Comparison of ENCODE assay signal across 25 cellular contexts in the genomic region with DNA sequence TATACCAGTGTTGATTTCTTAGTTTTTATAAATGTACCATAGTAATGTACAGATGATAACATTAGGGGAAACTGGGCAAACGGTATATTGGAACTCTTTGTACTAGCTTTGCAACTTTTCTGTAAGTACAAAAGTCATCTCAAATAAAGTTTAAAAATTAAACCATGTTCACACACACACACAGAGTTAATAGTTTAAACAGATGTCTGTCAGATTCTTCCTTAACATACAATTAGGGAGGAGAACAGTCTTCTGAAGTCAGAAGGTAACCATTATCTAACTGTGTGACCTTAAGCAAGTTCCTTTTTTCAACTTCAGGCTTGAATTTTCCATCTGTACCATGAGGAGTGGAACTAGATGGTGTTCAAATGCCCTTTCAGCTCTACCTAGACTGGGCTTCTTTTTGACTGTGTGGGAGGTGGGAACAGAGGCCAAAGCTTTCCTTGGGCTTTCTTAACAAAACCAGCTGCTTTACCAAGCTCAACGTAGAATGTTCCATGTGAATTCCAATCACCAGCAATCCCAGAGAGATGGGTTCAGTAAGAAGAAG.
A peak's percentile ranks its signal among the peaks of the same experiment; 100 is the strongest.
DNase-seq lines count a peak whose midpoint lies in the region; ATAC-seq, FAIRE-seq and TF ChIP-seq lines count a peak whose summit lies in the region.
"Had no signal": no experiment of that assay in that cellular context is flagged by ENCODE, and none has a peak within 500 bp of the region (broad histone marks: within the 10 kb centered on the region; RNA-seq: fewer than 3 reads in every experiment).

No MANE protein-coding gene starts in this region.

- DNase-seq in left colon (no peak), EL (no peak), NAMALWA (ENCODE audit: low spot score) (no peak)
- DNase-seq in activated effector memory CD4-positive, alpha-beta T cell treated with anti-CD3 and anti-CD28 coated beads, Interleukin-2, amount 50 U/mL, for 16 hours, result no peak
- DNase-seq: BE2C; C1 segment of cervical spinal cord; CD4-positive, alpha-beta memory T cell; CD4-positive, CD25-positive, alpha-beta regulatory T cell; CD8-positive, alpha-beta memory T cell; COR-L47; DMS 273 treated with DMSO at 0.1 percent for 48 hours; DMS153; DMS53; DMS79; DND-41; GF-D8 had no signal

- peaks cover 3% of the 10 kb centered on the region for H3K9me3 Mint-ChIP-seq in stimulated activated memory B cell treated with anti-CD40 and anti-IgM and Interleukin-4, amounts not matched to agents 10 μg/mL and 1 μg/mL and 100 μg/mL, for 72 hours
- H3K9me3 Mint-ChIP-seq: CD4-positive, CD25-positive, alpha-beta regulatory T cell had no signal

- H3K4me1 Mint-ChIP-seq in stimulated activated memory B cell treated with anti-CD40 and anti-IgM and Interleukin-4, amounts not matched to agents 10 μg/mL and 1 μg/mL and 100 μg/mL, for 72 hours, result peaks cover 13% of the 10 kb centered on the region
- H3K4me1 Mint-ChIP-seq: CD14-positive monocyte; CD4-positive, alpha-beta memory T cell; CD4-positive, CD25-positive, alpha-beta regulatory T cell; CD8-positive, alpha-beta memory T cell had no signal

- peaks cover 6% of the 10 kb centered on the region for H3K36me3 Mint-ChIP-seq in stimulated activated memory B cell treated with anti-CD40 and anti-IgM and Interleukin-4, amounts not matched to agents 10 μg/mL and 1 μg/mL and 100 μg/mL, for 72 hours
- H3K36me3 Mint-ChIP-seq: CD14-positive monocyte; CD4-positive, CD25-positive, alpha-beta regulatory T cell; CD8-positive, alpha-beta memory T cell had no signal

- no peak overlapping the region for H3K27ac Mint-ChIP-seq in stimulated activated memory B cell treated with anti-CD40 and anti-IgM and Interleukin-4, amounts not matched to agents 10 μg/mL and 1 μg/mL and 100 μg/mL, for 72 hours
- H3K27ac Mint-ChIP-seq: CD4-positive, alpha-beta memory T cell; CD4-positive, CD25-positive, alpha-beta regulatory T cell; CD8-positive, alpha-beta memory T cell had no signal

- FAIRE-seq in colon (lab: Jason Lieb, UNC), result peak; percentile 33
- FAIRE-seq: G401.6 had no signal

- H3K4me3 Mint-ChIP-seq in stimulated activated memory B cell treated with anti-CD40 and anti-IgM and Interleukin-4, amounts not matched to agents 10 μg/mL and 1 μg/mL and 100 μg/mL, for 72 hours, result no peak overlapping the region
- H3K4me3 Mint-ChIP-seq: CD14-positive monocyte; CD4-positive, alpha-beta memory T cell; CD4-positive, CD25-positive, alpha-beta regulatory T cell; CD8-positive, alpha-beta memory T cell had no signal

- no peaks in the 10 kb centered on the region for H3K36me3 ChIP-seq in HEK293 (ENCODE audit: control insufficient read depth in 2 of 2, insufficient read depth in 1 of 2, low read length in 2 of 2)
- H3K36me3 ChIP-seq: BE2C, BLaER1 had no signal

- TF ChIP-seq CTCF in HEK293 (tag by site-specific recombination; IDR thresholded peaks at IDR 0.05), result no peak

- intact Hi-C loops in left colon (cut with DNase I, micrococcal nuclease), result no loop called here

- H3K9me3 ChIP-seq in HEK293 (ENCODE audit: control insufficient read depth, insufficient read depth, low read depth, low read length), result no peaks in the 10 kb centered on the region
- H3K9me3 ChIP-seq: A549, BE2C, BLaER1 had no signal

- POLR2A ChIA-PET in HEK293 (lab: Yijun Ruan, JAX), result no interaction called here

- peak; percentile 75 for ATAC-seq in left colon
- ATAC-seq in stimulated activated memory B cell treated with anti-CD40 and anti-IgM and Interleukin-4, amounts not matched to agents 10 μg/mL and 1 μg/mL and 100 μg/mL, for 72 hours, result peak; percentile 55
- ATAC-seq in GM18868 (IDR thresholded peaks at IDR 0.05; ENCODE audit: unreplicated experiment), result no peak
- ATAC-seq: A549 had no signal

- H3K4me1 ChIP-seq in HEK293 (ENCODE audit: control insufficient read depth, insufficient read depth, low read length), result no peaks in the 10 kb centered on the region
- H3K4me1 ChIP-seq: A549, BE2C, BLaER1 had no signal

- CTCF ChIA-PET in HEK293 (lab: Yijun Ruan, JAX), result no interaction called here

- H3K27me3 Mint-ChIP-seq in stimulated activated memory B cell treated with anti-CD40 and anti-IgM and Interleukin-4, amounts not matched to agents 10 μg/mL and 1 μg/mL and 100 μg/mL, for 72 hours, result no peaks in the 10 kb centered on the region
- H3K27me3 Mint-ChIP-seq: CD4-positive, alpha-beta memory T cell; CD4-positive, CD25-positive, alpha-beta regulatory T cell had no signal

- H3K27ac ChIP-seq in HEK293 (ENCODE audit: extremely low read depth, low read depth, low read length), result no peak overlapping the region
- H3K27ac ChIP-seq: 22Rv1, A549, BLaER1 had no signal

- H3K4me3 ChIP-seq in HEK293 (ENCODE audit: low read depth, low read length), result no peak overlapping the region
- H3K4me3 ChIP-seq: A549, BLaER1 had no signal

TF ChIP-seq in HEK293, 187 proteins besides CTCF, POLR2A, EP300 and RAD21:
- TF ChIP-seq ZNF426 (tag by site-specific recombination; IDR thresholded peaks at IDR 0.05) (no peak), ZNF529 (tag by site-specific recombination; IDR thresholded peaks at IDR 0.05; ENCODE audit: insufficient replicate concordance) (peak; percentile 46)
